Comparison of ENCODE assay signal across 12 cellular contexts in genomic region chr16:81634380-81635121, GRCh38.
A peak's percentile ranks its signal among the peaks of the same experiment; 100 is the strongest.
DNase-seq lines count a peak whose midpoint lies in the region; ATAC-seq and TF ChIP-seq lines count a peak whose summit lies in the region.
"Had no signal": no experiment of that assay in that cellular context is flagged by ENCODE, and none has a peak within 500 bp of the region (broad histone marks: within the 10 kb centered on the region; RNA-seq: fewer than 3 reads in every experiment).

No MANE protein-coding gene starts in this region.

- H3K4me3 Mint-ChIP-seq in CD4-positive, alpha-beta T cell, result no peak overlapping the region
- H3K4me3 Mint-ChIP-seq in activated naive CD8-positive, alpha-beta T cell treated with anti-CD3 and anti-CD28 coated beads for 36 hours, result no peak overlapping the region

- H3K4me3 ChIP-seq in lower lobe of right lung, result no peak overlapping the region
- H3K4me3 ChIP-seq: left ventricle myocardium inferior, thoracic aorta had no signal

- POLR2A ChIA-PET in CD4-positive, alpha-beta T cell (lab: Charles Lee), result interaction anchor here (1.0 kb wide), 1 partner anchor 39 kb away, joined by 3 read pairs; no protein-coding TSS in a partner anchor

- H3K36me3 ChIP-seq in lower lobe of right lung, result peaks cover 7% of the 10 kb centered on the region
- H3K36me3 ChIP-seq: left ventricle myocardium inferior, thoracic aorta had no signal

- in situ Hi-C loops in KBM-7 (cut with MboI; ENCODE audit: low pct_unique_long_range_greater_than_20kb, low sequenced_read_pairs), result no loop called here

- no peaks in the 10 kb centered on the region for H3K9me3 Mint-ChIP-seq in CD4-positive, alpha-beta T cell
- no peaks in the 10 kb centered on the region for H3K9me3 Mint-ChIP-seq in activated naive CD8-positive, alpha-beta T cell treated with anti-CD3 and anti-CD28 coated beads for 36 hours

- CTCF ChIA-PET in CD4-positive, alpha-beta T cell (lab: Charles Lee), result interaction anchor here (1.3 kb wide), 1 partner anchor 232 kb away, joined by 3 read pairs; no protein-coding TSS in a partner anchor

- H3K4me1 Mint-ChIP-seq in CD4-positive, alpha-beta T cell (ENCODE audit: low read depth), result peaks cover 66% of the 10 kb centered on the region
- H3K4me1 Mint-ChIP-seq in activated naive CD8-positive, alpha-beta T cell treated with anti-CD3 and anti-CD28 coated beads for 36 hours, result peaks cover 56% of the 10 kb centered on the region

- peaks cover 48% of the 10 kb centered on the region for H3K4me1 ChIP-seq in lower lobe of right lung

- DNase-seq in CD4-positive, alpha-beta T cell, result no peak
- DNase-seq in KBM-7 (peak; percentile 15), lower lobe of right lung (no peak), NCI-H446 treated with DMSO at 0.1 percent for 48 hours (lab: John Stamatoyannopoulos, UW) (no peak), NCI-H1048 (lab: John Stamatoyannopoulos, UW) (no peak)
- DNase-seq in activated naive CD8-positive, alpha-beta T cell treated with anti-CD3 and anti-CD28 coated beads for 36 hours, result no peak
- DNase-seq: activated CD8-positive, alpha-beta memory T cell treated with anti-CD3 and anti-CD28 coated beads, Interleukin-2, amount 50 U/mL, for 4 hours; left ventricle myocardium inferior; Right ventricle myocardium superior had no signal

- no peaks in the 10 kb centered on the region for H3K27me3 Mint-ChIP-seq in CD4-positive, alpha-beta T cell
- H3K27me3 Mint-ChIP-seq in activated naive CD8-positive, alpha-beta T cell treated with anti-CD3 and anti-CD28 coated beads for 36 hours, result no peaks in the 10 kb centered on the region

- peaks cover 5% of the 10 kb centered on the region for H3K36me3 Mint-ChIP-seq in CD4-positive, alpha-beta T cell (ENCODE audit: low read depth)
- H3K36me3 Mint-ChIP-seq in activated naive CD8-positive, alpha-beta T cell treated with anti-CD3 and anti-CD28 coated beads for 36 hours, result no peaks in the 10 kb centered on the region

- TF ChIP-seq CTCF in CD4-positive, alpha-beta T cell (IDR thresholded peaks at IDR 0.05), result no peak
- TF ChIP-seq CTCF in lower lobe of right lung (IDR thresholded peaks at IDR 0.05), result no peak

- no peaks in the 10 kb centered on the region for H3K27me3 ChIP-seq in CD4-positive, alpha-beta T cell (ENCODE audit: control insufficient read depth, insufficient read depth, low read length)
- H3K27me3 ChIP-seq in lower lobe of right lung (ENCODE audit: low read depth), result no peaks in the 10 kb centered on the region

- ATAC-seq in CD4-positive, alpha-beta T cell (ENCODE audit: poor library complexity), result no peak
- ATAC-seq in lower lobe of right lung (no peak), HG03432 (IDR thresholded peaks at IDR 0.05; ENCODE audit: unreplicated experiment) (no peak), HG02571 (IDR thresholded peaks at IDR 0.05; ENCODE audit: unreplicated experiment) (no peak)

- peak overlapping the region; percentile 94 for H3K27ac Mint-ChIP-seq in CD4-positive, alpha-beta T cell
- peak overlapping the region; percentile 46 for H3K27ac Mint-ChIP-seq in activated naive CD8-positive, alpha-beta T cell treated with anti-CD3 and anti-CD28 coated beads for 36 hours

- intact Hi-C loops in CD4-positive, alpha-beta T cell (cut with DNase I, micrococcal nuclease), result loop anchor here in 1 of 2 experiments (5.0 kb wide), 1 partner anchor 83 kb away; no protein-coding TSS in a partner anchor
- intact Hi-C loops in lower lobe of right lung (cut with DNase I), result no loop called here

- H3K27ac ChIP-seq in CD4-positive, alpha-beta T cell (ENCODE audit: low read depth, low read length), result no peak overlapping the region
- peak overlapping the region; percentile 46 for H3K27ac ChIP-seq in lower lobe of right lung
- H3K27ac ChIP-seq: left ventricle myocardium inferior, thoracic aorta had no signal

- H3K9me3 ChIP-seq in CD4-positive, alpha-beta T cell (ENCODE audit: control insufficient read depth, low read length), result no peaks in the 10 kb centered on the region
- H3K9me3 ChIP-seq in lower lobe of right lung, result no peaks in the 10 kb centered on the region
- H3K9me3 ChIP-seq: left ventricle myocardium inferior, thoracic aorta had no signal
